9 cellular contexts compared by ENCODE assay signal in the genomic region with DNA sequence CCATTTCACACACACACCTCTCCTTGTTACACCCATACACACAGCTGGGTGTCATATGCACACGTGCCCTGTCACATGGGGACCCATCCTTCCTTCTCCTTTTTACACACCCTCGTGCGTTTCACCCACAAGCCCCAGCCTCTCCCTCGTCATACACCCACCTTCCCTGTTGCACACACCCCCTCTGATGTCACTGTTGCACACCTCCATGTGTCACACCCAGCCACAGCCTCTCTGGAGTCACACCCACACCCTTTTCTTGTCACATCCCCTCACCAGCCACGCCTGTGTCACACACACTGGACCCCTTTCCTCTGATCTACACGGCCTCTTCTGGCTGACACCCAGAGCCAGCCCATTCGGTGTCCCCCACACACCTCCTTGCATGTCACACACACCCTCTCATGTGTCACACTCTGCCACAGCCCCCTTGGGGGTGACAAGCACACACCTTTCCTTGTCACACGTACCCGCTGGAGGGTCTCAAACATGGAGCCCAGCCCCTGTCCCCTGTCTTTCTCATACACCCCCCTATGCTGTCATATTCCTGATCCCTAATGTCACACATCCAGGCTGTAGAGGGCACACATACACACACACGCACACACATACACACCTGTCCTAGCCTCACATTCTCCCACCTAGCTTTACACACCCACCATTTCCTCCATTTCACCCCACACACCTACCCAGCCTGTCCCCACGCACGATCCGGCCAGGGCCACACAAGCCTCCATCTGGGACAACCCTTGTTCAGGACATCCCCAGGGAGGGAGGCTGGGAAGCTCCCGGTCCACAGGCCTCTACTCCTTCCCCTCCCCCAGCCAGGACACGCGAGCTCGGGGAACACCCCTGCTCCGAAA. TPM values are rescaled to one million over a fixed set of nuclear protein-coding genes. Genes with fewer than 3 reads are reported as not detected.
DNase-seq lines count a peak whose midpoint lies in the region; ATAC-seq and TF ChIP-seq lines count a peak whose summit lies in the region.
"Had no signal": no experiment of that assay in that cellular context is flagged by ENCODE, and none has a peak within 500 bp of the region (broad histone marks: within the 10 kb centered on the region; RNA-seq: fewer than 3 reads in every experiment).

No MANE protein-coding gene starts in this region.

- H3K36me3 Mint-ChIP-seq in CD8-positive, alpha-beta T cell: no peaks in the 10 kb centered on the region
- H3K36me3 Mint-ChIP-seq in T-helper 17 cell (ENCODE audit: low read depth) (peaks cover 16% of the 10 kb centered on the region), endothelial cell (ENCODE audit: low read depth, unreplicated experiment) (peaks cover 40% of the 10 kb centered on the region)

- H3K9me3 ChIP-seq in CD8-positive, alpha-beta T cell (ENCODE audit: low read length): no peaks in the 10 kb centered on the region
- H3K9me3 ChIP-seq in T-helper 17 cell (ENCODE audit: control insufficient read depth, low read length, poor library complexity, severe bottlenecking) (no peaks in the 10 kb centered on the region), osteoblast (ENCODE audit: low read depth, low read length) (no peaks in the 10 kb centered on the region)

- H3K27me3 ChIP-seq in CD8-positive, alpha-beta T cell (ENCODE audit: insufficient read depth, low read length): peaks cover 20% of the 10 kb centered on the region
- H3K27me3 ChIP-seq in osteoblast (ENCODE audit: insufficient read depth, low read length): peaks cover 48% of the 10 kb centered on the region

- H2AFZ ChIP-seq in osteoblast (ENCODE audit: low read length): no peak overlapping the region

- TF ChIP-seq CTCF in CD8-positive, alpha-beta T cell (IDR thresholded peaks at IDR 0.05): no peak
- TF ChIP-seq CTCF in endothelial cell (IDR thresholded peaks at IDR 0.05; ENCODE audit: unreplicated experiment): no peak
- no peak for TF ChIP-seq CTCF in osteoblast (IDR thresholded peaks at IDR 0.05; ENCODE audit: extremely low read depth, low read depth, low read length)

- H3K27ac Mint-ChIP-seq in CD8-positive, alpha-beta T cell: no peak overlapping the region
- H3K27ac Mint-ChIP-seq in T-helper 17 cell (peak overlapping the region; percentile 51), endothelial cell (ENCODE audit: unreplicated experiment) (peak overlapping the region; percentile 96)

- peak overlapping the region; percentile 9 for H3K4me3 Mint-ChIP-seq in CD8-positive, alpha-beta T cell
- H3K4me3 Mint-ChIP-seq in T-helper 17 cell (peak overlapping the region; percentile 80), endothelial cell (ENCODE audit: unreplicated experiment) (peak overlapping the region; percentile 99)

- peaks cover 72% of the 10 kb centered on the region for H3K27me3 Mint-ChIP-seq in CD8-positive, alpha-beta T cell (ENCODE audit: low read depth)
- H3K27me3 Mint-ChIP-seq in T-helper 17 cell (peaks cover 84% of the 10 kb centered on the region), endothelial cell (ENCODE audit: unreplicated experiment) (peaks cover 14% of the 10 kb centered on the region)

- no peak overlapping the region for H3K27ac ChIP-seq in CD8-positive, alpha-beta T cell (ENCODE audit: low read depth, low read length)
- no peak overlapping the region for H3K27ac ChIP-seq in osteoblast (ENCODE audit: low read depth, low read length)

- H3K36me3 ChIP-seq in CD8-positive, alpha-beta T cell (ENCODE audit: insufficient read depth, low read length): no peaks in the 10 kb centered on the region
- no peaks in the 10 kb centered on the region for H3K36me3 ChIP-seq in osteoblast (ENCODE audit: insufficient read depth, low read length)

- no peak overlapping the region for H3K4me2 ChIP-seq in osteoblast (ENCODE audit: insufficient read depth, low read length)

- CTCF ChIA-PET in CD8-positive, alpha-beta T cell (lab: Charles Lee): no interaction called here

- no peaks in the 10 kb centered on the region for H3K9me3 Mint-ChIP-seq in CD8-positive, alpha-beta T cell
- no peaks in the 10 kb centered on the region for H3K9me3 Mint-ChIP-seq in endothelial cell (ENCODE audit: unreplicated experiment)

- H3K4me1 Mint-ChIP-seq in CD8-positive, alpha-beta T cell (ENCODE audit: low read depth): peaks cover 17% of the 10 kb centered on the region
- peaks cover 17% of the 10 kb centered on the region for H3K4me1 Mint-ChIP-seq in T-helper 17 cell
- peaks cover 45% of the 10 kb centered on the region for H3K4me1 Mint-ChIP-seq in endothelial cell (ENCODE audit: unreplicated experiment)

- POLR2A ChIA-PET in CD8-positive, alpha-beta T cell (lab: Charles Lee): no interaction called here

- no peak overlapping the region for H3K4me3 ChIP-seq in CD8-positive, alpha-beta T cell (ENCODE audit: low read depth, low read length)
- no peak overlapping the region for H3K4me3 ChIP-seq in osteoblast (ENCODE audit: insufficient read depth, low read length)

- intact Hi-C loops in CD8-positive, alpha-beta T cell (cut with DNase I, micrococcal nuclease): no loop called here

- peak in 3 of 7 experiments; percentile 8 to 71 (median 22) for DNase-seq in CD8-positive, alpha-beta T cell
- DNase-seq in T-helper 17 cell: no peak
- no peak for DNase-seq in endothelial cell (ENCODE audit: low spot score)
- peak; percentile 83 for DNase-seq in osteoblast (ENCODE audit: insufficient read length, low spot score, missing footprints)
- no peak for DNase-seq in NCI-H1436 treated with DMSO at 0.1 percent for 48 hours (lab: John Stamatoyannopoulos, UW)
- DNase-seq in dermis blood vessel endothelial cell: no peak
- DNase-seq: NCI-H1105 had no signal

- H4K20me1 ChIP-seq in osteoblast (ENCODE audit: insufficient read depth, low read length): no peaks in the 10 kb centered on the region

- H3K79me2 ChIP-seq in osteoblast (ENCODE audit: insufficient read depth, low read length): no peaks in the 10 kb centered on the region

- peaks cover 20% of the 10 kb centered on the region for H3K4me1 ChIP-seq in CD8-positive, alpha-beta T cell (ENCODE audit: insufficient read depth, low read length)
- H3K4me1 ChIP-seq in osteoblast (ENCODE audit: insufficient read depth, low read length): no peaks in the 10 kb centered on the region

- ATAC-seq in CD8-positive, alpha-beta T cell: peak; percentile 78
- ATAC-seq in T-helper 17 cell (peak; percentile 84), HG02938 (IDR thresholded peaks at IDR 0.05; ENCODE audit: unreplicated experiment) (no peak), HG03342 (IDR thresholded peaks at IDR 0.05; ENCODE audit: unreplicated experiment) (no peak)

RNA-seq across cellular contexts. Expression of gene NOVA2, which starts 1.4 kb away (rescaled TPM):
- total RNA-seq in CD8-positive, alpha-beta T cell: not detected
- not detected for total RNA-seq in T-helper 17 cell
- total RNA-seq in endothelial cell (ENCODE audit: unreplicated experiment): 86.0 TPM
- total RNA-seq in osteoblast: not detected in 2 replicates
- 7.0 and 16.9 TPM in 2 replicates for total RNA-seq in dermis blood vessel endothelial cell

RNA-seq across cellular contexts. Expression of gene CCDC61, which starts 23.0 kb away (rescaled TPM):
- total RNA-seq in CD8-positive, alpha-beta T cell: 1 to 10 TPM; 4.9 to 6.2 TPM
- total RNA-seq in T-helper 17 cell (10 to 100 TPM; 13.5 to 15.6 TPM), endothelial cell (ENCODE audit: unreplicated experiment) (9.5 TPM), osteoblast (3.6 and 5.9 TPM in 2 replicates), dermis blood vessel endothelial cell (7.3 and 8.1 TPM in 2 replicates)

RNA-seq across cellular contexts. Expression of gene PGLYRP1, which starts 50.5 kb away (rescaled TPM):
- not detected for total RNA-seq in CD8-positive, alpha-beta T cell
- total RNA-seq in T-helper 17 cell: not detected
- 0.54 TPM for total RNA-seq in endothelial cell (ENCODE audit: unreplicated experiment)
- total RNA-seq in osteoblast: not detected in 2 replicates
- not detected in 2 replicates for total RNA-seq in dermis blood vessel endothelial cell

RNA-seq across cellular contexts. Expression of gene NANOS2, which starts 57.7 kb away (rescaled TPM):
- not detected for total RNA-seq in CD8-positive, alpha-beta T cell
- not detected for total RNA-seq in T-helper 17 cell
- not detected for total RNA-seq in endothelial cell (ENCODE audit: unreplicated experiment)
- not detected in 2 replicates for total RNA-seq in osteoblast
- not detected in 2 replicates for total RNA-seq in dermis blood vessel endothelial cell

Comparison
In these comparisons a context has a peak if more than half of its experiments do, and no peak if none do; other contexts are left out.
1. ATAC-seq: peak in CD8-positive, alpha-beta T cell (single experiment) and T-helper 17 cell (single experiment); none in HG02938 (single experiment) and HG03342 (single experiment).
2. H3K4me3 Mint-ChIP-seq: peak in every context shown above with its lines; median percentile 99 in endothelial cell; 80 in T-helper 17 cell; 9 in CD8-positive, alpha-beta T cell.